In the genomic region with DNA sequence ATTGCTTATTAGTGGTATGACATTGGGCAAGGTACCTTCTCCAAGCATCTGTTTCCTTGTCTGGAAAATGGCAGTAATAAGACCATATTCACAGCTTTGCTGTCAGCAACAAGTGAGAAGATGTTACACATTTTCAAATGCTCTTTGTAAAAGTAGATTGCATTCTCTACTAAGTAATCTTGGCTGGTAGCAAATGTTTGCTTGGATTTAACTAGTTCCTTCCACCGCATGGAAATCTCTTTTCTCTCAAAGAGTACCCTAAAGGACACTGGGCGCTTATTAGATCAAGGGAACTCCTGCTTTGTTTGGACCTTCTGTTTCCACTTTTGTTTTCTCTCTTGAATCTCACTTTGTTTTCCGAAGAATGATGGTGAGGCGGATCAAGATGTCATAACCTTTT, we compare ENCODE assay signal across 5 cellular contexts.
"Had no signal": no experiment of that assay in that cellular context is flagged by ENCODE, and none has a peak within 500 bp of the region (broad histone marks: within the 10 kb centered on the region; RNA-seq: fewer than 3 reads in every experiment).

No MANE protein-coding gene starts in this region.

- H3K4me3 Mint-ChIP-seq: IgD-negative memory B cell had no signal

- H3K4me3 ChIP-seq: GM23248, HAP-1 had no signal

- H3K36me3 ChIP-seq: HAP-1 had no signal

- H3K9ac ChIP-seq: GM23248 had no signal

- H3K9me3 ChIP-seq: HAP-1 had no signal

- H3K4me1 Mint-ChIP-seq: IgD-negative memory B cell had no signal

- DNase-seq: GM23248, GOT3, H7 had no signal

- H3K27ac Mint-ChIP-seq: IgD-negative memory B cell had no signal

- H3K4me1 ChIP-seq: HAP-1 had no signal
